ENCODE assay signal across 1 cellular context in genomic region chr17:6381526-6382135, GRCh38.
TF ChIP-seq lines count a peak whose summit lies in the region.

No MANE protein-coding gene starts in this region.

TF ChIP-seq in H1, 55 proteins besides CTCF, POLR2A, EP300 and RAD21 (continued from another document):
- TF ChIP-seq ATF3 (IDR thresholded peaks at IDR 0.05; ENCODE audit: insufficient read depth, low read depth, low read length) = no peak
- no peak for TF ChIP-seq SUZ12 (IDR thresholded peaks at IDR 0.05; ENCODE audit: low read length)
- TF ChIP-seq HDAC6 (IDR thresholded peaks at IDR 0.05; ENCODE audit: low read depth, low read length) = no peak
- TF ChIP-seq CBX8 (IDR thresholded peaks at IDR 0.05; ENCODE audit: borderline replicate concordance, low read depth, low read length) = no peak
- TF ChIP-seq GABPA (IDR thresholded peaks at IDR 0.05; ENCODE audit: borderline replicate concordance, insufficient read depth, low read length) = no peak
- no peak for TF ChIP-seq KDM4A (IDR thresholded peaks at IDR 0.05; ENCODE audit: low read depth, low read length, severe bottlenecking)
- no peak for TF ChIP-seq GTF2F1 (IDR thresholded peaks at IDR 0.05; ENCODE audit: borderline replicate concordance, low read depth, low read length)
